In genomic region chr4:88797725-88798124, GRCh38 we compare ENCODE assay signal across 27 cellular contexts.
"Had no signal": no experiment of that assay in that cellular context is flagged by ENCODE, and none has a peak within 500 bp of the region (broad histone marks: within the 10 kb centered on the region; RNA-seq: fewer than 3 reads in every experiment).

No MANE protein-coding gene starts in this region.

- H3K4me3 Mint-ChIP-seq: immature natural killer cell; memory B cell; mesothelial cell of epicardium; naive B cell; natural killer cell treated with Interleukin-12 subunit alpha and Interleukin-12 subunit beta and Interleukin-15 and Interleukin-18, amount 100 ng/mL, for 72 hours; neural crest cell; stimulated activated memory B cell treated with anti-CD40 and anti-IgM and Interleukin-4, amounts not matched to agents 10 μg/mL and 1 μg/mL and 100 μg/mL, for 72 hours had no signal

- H3K4me1 Mint-ChIP-seq: immature natural killer cell, memory B cell, naive B cell had no signal

- H3K27ac ChIP-seq: dorsolateral prefrontal cortex, parathyroid adenoma, prostate gland, right atrium auricular region, sigmoid colon, thoracic aorta, transverse colon, vagina had no signal

- H3K36me3 ChIP-seq: prostate gland, right atrium auricular region, sigmoid colon, thoracic aorta, transverse colon, vagina had no signal

- H3K9me3 ChIP-seq: mucosa of descending colon, prostate gland, right atrium auricular region, transverse colon, vagina had no signal

- FAIRE-seq: colon, frontal cortex had no signal

- H3K9me3 Mint-ChIP-seq: immature natural killer cell; natural killer cell treated with Interleukin-12 subunit alpha and Interleukin-12 subunit beta and Interleukin-15 and Interleukin-18, amount 100 ng/mL, for 72 hours; stimulated activated memory B cell treated with anti-CD40 and anti-IgM and Interleukin-4, amounts not matched to agents 10 μg/mL and 1 μg/mL and 100 μg/mL, for 72 hours had no signal

- H3K27me3 ChIP-seq: dorsolateral prefrontal cortex, right atrium auricular region, sigmoid colon, transverse colon, vagina had no signal

- H3K4me1 ChIP-seq: prostate gland, right atrium auricular region had no signal

- DNase-seq: dorsolateral prefrontal cortex; effector CD4-positive, alpha-beta T cell; hypothalamus; immature natural killer cell; islet precursor cell; kidney glomerular epithelial cell; left colon; left ventricle myocardium superior; mucosa of descending colon; naive B cell; sigmoid colon; stimulated activated CD4-positive, alpha-beta T cell treated with anti-CD3 and anti-CD28 coated beads, Interleukin-4, amount 100 ng/mL, for 4 hours; stimulated activated naive CD8-positive, alpha-beta T cell treated with anti-CD3 and anti-CD28 coated beads, Interleukin-15, Interleukin-2, amounts not matched to agents 100 U/mL and 50 U/mL, for 24 hours; transverse colon had no signal

- H3K27ac Mint-ChIP-seq: immature natural killer cell; memory B cell; mesothelial cell of epicardium; stimulated activated memory B cell treated with anti-CD40 and anti-IgM and Interleukin-4, amounts not matched to agents 10 μg/mL and 1 μg/mL and 100 μg/mL, for 72 hours had no signal

- ATAC-seq: left colon; left ventricle myocardium superior; mucosa of descending colon; natural killer cell treated with Interleukin-12 subunit alpha and Interleukin-12 subunit beta and Interleukin-15 and Interleukin-18, amount 100 ng/mL, for 72 hours; stimulated activated memory B cell treated with anti-CD40 and anti-IgM and Interleukin-4, amounts not matched to agents 10 μg/mL and 1 μg/mL and 100 μg/mL, for 72 hours; stimulated activated naive CD8-positive, alpha-beta T cell treated with anti-CD3 and anti-CD28 coated beads, Interleukin-15, Interleukin-2, amounts not matched to agents 100 U/mL and 50 U/mL, for 24 hours had no signal

- H3K4me3 ChIP-seq: dorsolateral prefrontal cortex, lung, mucosa of descending colon, prostate gland, right atrium auricular region, sigmoid colon, thoracic aorta, transverse colon, vagina had no signal

- H3K9ac ChIP-seq: parathyroid adenoma had no signal

- H3K36me3 Mint-ChIP-seq: naive B cell; stimulated activated memory B cell treated with anti-CD40 and anti-IgM and Interleukin-4, amounts not matched to agents 10 μg/mL and 1 μg/mL and 100 μg/mL, for 72 hours had no signal

- H2AFZ ChIP-seq: parathyroid adenoma had no signal

- H3K27me3 Mint-ChIP-seq: naive B cell; natural killer cell treated with Interleukin-12 subunit alpha and Interleukin-12 subunit beta and Interleukin-15 and Interleukin-18, amount 100 ng/mL, for 72 hours had no signal
